Comparison of ENCODE assay signal across 13 cellular contexts in the genomic region with DNA sequence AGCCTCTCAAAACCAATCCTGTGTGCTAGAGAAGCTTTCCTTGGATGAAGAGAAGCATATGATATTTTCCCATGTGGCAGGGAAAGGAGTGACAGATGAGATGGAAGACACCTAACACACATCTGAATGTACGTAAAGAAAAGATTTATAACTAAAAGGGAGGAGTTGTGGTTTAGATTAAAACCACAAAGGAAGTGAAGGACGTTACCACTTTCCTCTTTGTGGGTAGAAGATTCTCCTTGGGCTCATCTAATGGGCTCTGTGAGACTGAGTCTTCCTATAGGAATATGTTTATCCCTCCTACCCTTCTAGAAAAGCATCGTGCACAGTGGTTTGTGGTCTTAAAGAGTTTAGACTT. TPM values are rescaled to one million over a fixed set of nuclear protein-coding genes. Genes with fewer than 3 reads are reported as not detected.
DNase-seq lines count a peak whose midpoint lies in the region; ATAC-seq, FAIRE-seq and TF ChIP-seq lines count a peak whose summit lies in the region.
"Had no signal": no experiment of that assay in that cellular context is flagged by ENCODE, and none has a peak within 500 bp of the region (broad histone marks: within the 10 kb centered on the region; RNA-seq: fewer than 3 reads in every experiment).

No MANE protein-coding gene starts in this region.

- TF ChIP-seq CTCF in HepG2 (CRISPR knock-in tag; IDR thresholded peaks at IDR 0.05) (no peak), right lobe of liver (IDR thresholded peaks at IDR 0.05) (no peak), fibroblast of pulmonary artery (IDR thresholded peaks at IDR 0.05; ENCODE audit: low read length, missing control alignments) (no peak)

- H3K27me3 ChIP-seq in HepG2 (ENCODE audit: control insufficient read depth in 1 of 2, insufficient read depth in 2 of 2, low read length in 2 of 2) = no peaks in the 10 kb centered on the region
- no peaks in the 10 kb centered on the region for H3K27me3 ChIP-seq in right lobe of liver
- H3K27me3 ChIP-seq in SJCRH30 = no peaks in the 10 kb centered on the region

- intact Hi-C loops in HepG2 (cut with micrococcal nuclease; ENCODE audit: unreplicated experiment) (no loop called here), right lobe of liver (cut with DNase I) (no loop called here)

- no TSS peak for BruUV-seq in HepG2 (replicated peaks; lab: Mats Ljungman, UMichigan)

- H3K79me2 ChIP-seq in HepG2 (ENCODE audit: insufficient read depth, low read length) = no peaks in the 10 kb centered on the region

- H3K4me1 ChIP-seq in HepG2 (ENCODE audit: insufficient read depth, low read length) = peaks cover 35% of the 10 kb centered on the region
- H3K4me1 ChIP-seq in right lobe of liver = no peaks in the 10 kb centered on the region
- no peaks in the 10 kb centered on the region for H3K4me1 ChIP-seq in SJCRH30

- TF ChIP-seq POLR2A in HepG2 (IDR thresholded peaks at IDR 0.05; ENCODE audit: insufficient read depth in 1 of 2, low read depth in 2 of 2, low read length in 2 of 2) (no peak), right lobe of liver (IDR thresholded peaks at IDR 0.05) (no peak)

- H3K36me3 ChIP-seq in HepG2 (replicated peaks in 1 of 2; ENCODE audit: control insufficient read depth in 1 of 2, insufficient read depth in 2 of 2, low read length in 2 of 2) (no peaks in the 10 kb centered on the region), right lobe of liver (no peaks in the 10 kb centered on the region), SJCRH30 (no peaks in the 10 kb centered on the region)
- H3K36me3 ChIP-seq: MG63 had no signal

- no peak overlapping the region for H2AFZ ChIP-seq in HepG2 (ENCODE audit: low read length)

- ATAC-seq in HepG2 (peak; percentile 63), right lobe of liver (no peak)

- POLR2A ChIA-PET in HepG2 (lab: Yijun Ruan, JAX) = interaction anchor here (4.5 kb wide), 1 partner anchor 19 kb away, joined by 14 read pairs; no protein-coding TSS in a partner anchor

- peak overlapping the region in 2 of 3 experiments; percentile 23 to 30; a peak in 2 of 6 replicates for H3K4me3 ChIP-seq in HepG2 (replicated peaks in 1 of 3; ENCODE audit: insufficient read depth in 1 of 3, low read depth in 2 of 3, low read length in 3 of 3)
- H3K4me3 ChIP-seq in right lobe of liver = no peak overlapping the region
- no peak overlapping the region for H3K4me3 ChIP-seq in fibroblast of pulmonary artery (replicated peaks; ENCODE audit: low read depth, low read length)
- no peak overlapping the region for H3K4me3 ChIP-seq in SJCRH30
- H3K4me3 ChIP-seq: MG63 had no signal

- in situ Hi-C loops in HepG2 (cut with HindIII; ENCODE audit: extremely low pct_ligation_motif_present, low pct_unique_long_range_greater_than_20kb) = no loop called here

- H4K20me1 ChIP-seq in HepG2 (ENCODE audit: insufficient read depth, low read length) = no peaks in the 10 kb centered on the region

- 3% methylated on average over 3 of the region's 3 CpGs for WGBS in HepG2 (ENCODE audit: low lambda C conversion rate)
- WGBS in right lobe of liver (ENCODE audit: insufficient coverage, low coverage, low lambda C conversion rate, missing lambda C conversion rate) = 59% methylated on average over 3 of the region's 3 CpGs

- FAIRE-seq in HepG2 (lab: Jason Lieb, UNC) = no peak
- FAIRE-seq in GM19239 (lab: Jason Lieb, UNC) = no peak
- FAIRE-seq: endothelial cell of umbilical vein, GM18507 had no signal

- H3K9me3 ChIP-seq in HepG2 (ENCODE audit: low read length) (no peaks in the 10 kb centered on the region), right lobe of liver (no peaks in the 10 kb centered on the region), SJCRH30 (replicated peaks) (no peaks in the 10 kb centered on the region)
- H3K9me3 ChIP-seq: MG63 had no signal

- peak overlapping the region; percentile 72 for H3K4me2 ChIP-seq in HepG2 (ENCODE audit: low read depth, low read length)

- CTCF ChIA-PET in HepG2 (lab: Yijun Ruan, JAX; ENCODE audit: low intra/inter-chr PET ratio, low total read pairs) = no interaction called here

- TF ChIP-seq RAD21 in HepG2 (CRISPR knock-in tag; IDR thresholded peaks at IDR 0.05) = no peak

- no peak overlapping the region for H3K9ac ChIP-seq in HepG2 (ENCODE audit: insufficient read depth, low read depth, low read length)

- TF ChIP-seq EP300 in HepG2 (IDR thresholded peaks at IDR 0.05; ENCODE audit: low read depth in 2 of 2, low read length in 2 of 2) (no peak), HepG2 (CRISPR knock-in tag; IDR thresholded peaks at IDR 0.05; ENCODE audit: borderline replicate concordance) (no peak)

- DNase-seq in HepG2 (ENCODE audit: low spot score) = no peak
- no peak for DNase-seq in right lobe of liver
- peak; percentile 65 for DNase-seq in SW480 (ENCODE audit: low spot score)
- peak; percentile 34 for DNase-seq in fibroblast of pulmonary artery (ENCODE audit: low read depth)
- DNase-seq in SJCRH30 = no peak
- DNase-seq in GM19239 (ENCODE audit: insufficient read length, low spot score) = no peak
- DNase-seq in activated effector memory CD4-positive, alpha-beta T cell treated with anti-CD3 and anti-CD28 coated beads, Interleukin-2, amount 50 U/mL, for 16 hours = no peak
- DNase-seq in activated effector memory CD4-positive, alpha-beta T cell treated with Interleukin-2 at 50 U/mL for 16 hours = no peak
- DNase-seq: MG63, T-helper 9 cell had no signal

- H3K27ac ChIP-seq in HepG2 (ENCODE audit: extremely low read length, insufficient read depth, low read length) (no peak overlapping the region), right lobe of liver (no peak overlapping the region), SJCRH30 (no peak overlapping the region)
- H3K27ac ChIP-seq: C4-2B had no signal

TF ChIP-seq in HepG2, 621 proteins besides CTCF, POLR2A, EP300 and RAD21 (continues in another document):
- TF ChIP-seq ZNF317 (CRISPR knock-in tag; IDR thresholded peaks at IDR 0.05) (peak; percentile 90), BCL6 (CRISPR knock-in tag; IDR thresholded peaks at IDR 0.05) (no peak), IRF1 (CRISPR knock-in tag; IDR thresholded peaks at IDR 0.05; ENCODE audit: low read depth) (no peak), ZNF75D (CRISPR knock-in tag; IDR thresholded peaks at IDR 0.05; ENCODE audit: borderline replicate concordance) (no peak), KLF16 (CRISPR knock-in tag; IDR thresholded peaks at IDR 0.05) (0 out of 4 replicates have a peak, but pooled peaks of 1 of the 2 experiments have one; percentile 3), ZNF282 (IDR thresholded peaks at IDR 0.05; ENCODE audit: partially characterized antibody) (no peak)
- TF ChIP-seq, protein P1, sequence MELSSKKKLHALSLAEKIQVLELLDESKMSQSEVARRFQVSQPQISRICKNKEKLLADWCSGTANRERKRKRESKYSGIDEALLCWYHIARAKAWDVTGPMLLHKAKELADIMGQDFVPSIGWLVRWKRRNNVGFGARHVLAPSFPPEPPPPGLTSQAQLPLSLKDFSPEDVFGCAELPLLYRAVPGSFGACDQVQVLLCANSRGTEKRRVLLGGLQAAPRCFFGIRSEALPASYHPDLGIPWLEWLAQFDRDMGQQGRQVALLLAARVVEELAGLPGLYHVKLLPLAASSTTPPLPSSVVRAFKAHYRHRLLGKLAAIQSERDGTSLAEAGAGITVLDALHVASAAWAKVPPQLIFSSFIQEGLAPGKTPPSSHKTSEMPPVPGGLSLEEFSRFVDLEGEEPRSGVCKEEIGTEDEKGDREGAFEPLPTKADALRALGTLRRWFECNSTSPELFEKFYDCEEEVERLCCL (CRISPR knock-in tag; IDR thresholded peaks at IDR 0.05; ENCODE audit: borderline replicate concordance) = no peak

RNA-seq across cellular contexts. Expression of gene BCL9, which starts 38.9 kb away (rescaled TPM):
- total RNA-seq in HepG2 (2016; rRNA removed; fragmentation: Illumina TruSeq; extraction: Trizol) (3.1 and 4.6 TPM in 2 replicates), right lobe of liver (1 to 10 TPM; 4.2 to 7.4 (median 7.1) TPM)
- 1.0 and 2.3 TPM in 2 replicates for total RNA-seq in HepG2 (2016; cell fraction: cytosol; rRNA removed; fragmentation: Illumina TruSeq; extraction: Trizol; ENCODE audit: low read depth)
- total RNA-seq in HepG2 (2016; cell fraction: insoluble cytoplasmic fraction; rRNA removed; fragmentation: Illumina TruSeq; extraction: Trizol) = 3.6 and 3.8 TPM in 2 replicates
- total RNA-seq in HepG2 (2016; cell fraction: membrane; rRNA removed; fragmentation: Illumina TruSeq; extraction: Trizol) = 3.3 and 3.4 TPM in 2 replicates
- total RNA-seq in HepG2 (2016; cell fraction: nucleus; rRNA removed; fragmentation: Illumina TruSeq; extraction: Trizol) = 4.0 and 4.8 TPM in 2 replicates
- polyA plus RNA-seq in HepG2 (2011; rRNA removed) = 2.9 and 3.6 TPM in 2 replicates
- polyA plus RNA-seq in HepG2 (2011; cell fraction: cytosol; rRNA removed) = 2.6 and 3.1 TPM in 2 replicates
- 4.5 and 4.7 TPM in 2 replicates for polyA plus RNA-seq in HepG2 (2011; cell fraction: nucleus; rRNA removed)
- 4.8 and 5.5 TPM in 2 replicates for polyA plus RNA-seq in HepG2 (2012)
- polyA plus RNA-seq in HepG2 (2016; cell fraction: cytosol; fragmentation: Illumina TruSeq; extraction: Trizol; ENCODE audit: low read depth) = 0.62 and 0.75 TPM in 2 replicates
- polyA plus RNA-seq in HepG2 (2016; cell fraction: insoluble cytoplasmic fraction; fragmentation: Illumina TruSeq; extraction: Trizol; ENCODE audit: low read depth) = 5.5 and 7.0 TPM in 2 replicates
- 2.7 and 2.8 TPM in 2 replicates for polyA plus RNA-seq in HepG2 (2016; cell fraction: membrane; fragmentation: Illumina TruSeq; extraction: Trizol; ENCODE audit: low read depth)
- 7.1 and 10.3 TPM in 2 replicates for polyA plus RNA-seq in HepG2 (2016; cell fraction: nucleus; fragmentation: Illumina TruSeq; extraction: Trizol; ENCODE audit: insufficient read depth, low read depth)
- 3.3 and 4.9 TPM in 2 replicates for polyA minus RNA-seq in HepG2 (2011; rRNA and poly(A)+ RNA removed; ENCODE audit: low replicate concordance)
- polyA minus RNA-seq in HepG2 (2011; cell fraction: cytosol; rRNA and poly(A)+ RNA removed) = 3.7 and 3.9 TPM in 2 replicates
- 5.7 and 7.3 TPM in 2 replicates for polyA minus RNA-seq in HepG2 (2011; cell fraction: nucleus; rRNA and poly(A)+ RNA removed)
- 18.8 and 19.0 TPM in 2 replicates for total RNA-seq in SJCRH30 (2014; rRNA removed; shearing (Covaris generic))

Comparison
In these comparisons a context has a peak if more than half of its experiments do, and no peak if none do; other contexts are left out.
1. H3K4me3 ChIP-seq: peak in HepG2 (2 of 3); none in right lobe of liver (0 of 3), fibroblast of pulmonary artery (single experiment) and SJCRH30 (single experiment).
2. DNase-seq: peak in SW480 (single experiment) and fibroblast of pulmonary artery (single experiment); none in HepG2 (single experiment), right lobe of liver (0 of 3), SJCRH30 (0 of 2), GM19239 (single experiment), activated effector memory CD4-positive, alpha-beta T cell treated with anti-CD3 and anti-CD28 coated beads, Interleukin-2, amount 50 U/mL, for 16 hours (single experiment) and activated effector memory CD4-positive, alpha-beta T cell treated with Interleukin-2 at 50 U/mL for 16 hours (single experiment).